Comparison of ENCODE assay signal across 18 cellular contexts in genomic region chr1:111723091-111723806, GRCh38. TPM values are rescaled to one million over a fixed set of nuclear protein-coding genes. Genes with fewer than 3 reads are reported as not detected.
DNase-seq lines count a peak whose midpoint lies in the region; ATAC-seq, FAIRE-seq and TF ChIP-seq lines count a peak whose summit lies in the region.
"Had no signal": no experiment of that assay in that cellular context is flagged by ENCODE, and none has a peak within 500 bp of the region (broad histone marks: within the 10 kb centered on the region; RNA-seq: fewer than 3 reads in every experiment).

No MANE protein-coding gene starts in this region.

- no peak overlapping the region for H3K4me3 ChIP-seq in H1 (ENCODE audit: extremely low read depth in 1 of 4, insufficient read depth in 2 of 4, low read depth in 3 of 4, low read length in 4 of 4)
- H3K4me3 ChIP-seq: HAP-1, tibial artery had no signal

- no peak overlapping the region for H3K4ac ChIP-seq in H1 (replicated peaks; ENCODE audit: insufficient read length, low read depth, low read length)

- no peak for TF ChIP-seq EP300 in H1 (IDR thresholded peaks at IDR 0.05; ENCODE audit: borderline replicate concordance in 1 of 2, low read depth in 2 of 2, low read length in 2 of 2)

- H3K23ac ChIP-seq in H1 (ENCODE audit: insufficient read length): no peak overlapping the region

- H3K14ac ChIP-seq in H1 (ENCODE audit: insufficient read length): no peak overlapping the region

- H3K4me2 ChIP-seq in H1 (ENCODE audit: insufficient read depth in 1 of 2, low read depth in 2 of 2, low read length in 2 of 2): no peak overlapping the region
- H3K4me2 ChIP-seq: SK-N-SH had no signal

- H3K4me1 Mint-ChIP-seq in activated T-cell treated with anti-CD3 and anti-CD28 coated beads, Interleukin-2, amount 50 U/mL, for 24 hours (ENCODE audit: low read depth): peaks cover 16% of the 10 kb centered on the region
- peaks cover 24% of the 10 kb centered on the region for H3K4me1 Mint-ChIP-seq in activated T-cell treated with anti-CD3 and anti-CD28 coated beads, Interleukin-2, amount 50 U/mL, for 4 hours (ENCODE audit: low read depth)
- H3K4me1 Mint-ChIP-seq in progenitor cell of endocrine pancreas (ENCODE audit: low read depth): no peaks in the 10 kb centered on the region

- H2AFZ ChIP-seq in H1 (ENCODE audit: low read length): no peak overlapping the region

- POLR2A ChIA-PET in H1 (lab: Charles Lee; ENCODE audit: partially characterized antibody): interaction anchor here (1.8 to 18.0 kb wide), 3 partner anchors 14 to 45 kb away, joined by 5 to 343 read pairs (median 7); partner anchors contain the start of genes DDX20 and INKA2

- H2BK5ac ChIP-seq in H1 (ENCODE audit: low read depth, low read length): no peak overlapping the region

- no peak overlapping the region for H4K5ac ChIP-seq in H1 (ENCODE audit: insufficient read length, low read depth, low read length)

- H3K36me3 Mint-ChIP-seq in activated T-cell treated with anti-CD3 and anti-CD28 coated beads, Interleukin-2, amount 50 U/mL, for 24 hours (ENCODE audit: low read depth): no peaks in the 10 kb centered on the region
- no peaks in the 10 kb centered on the region for H3K36me3 Mint-ChIP-seq in activated T-cell treated with anti-CD3 and anti-CD28 coated beads, Interleukin-2, amount 50 U/mL, for 4 hours (ENCODE audit: insufficient read depth)
- H3K36me3 Mint-ChIP-seq in progenitor cell of endocrine pancreas (ENCODE audit: insufficient read depth): no peaks in the 10 kb centered on the region

- 87% methylated on average over 7 of the region's 7 CpGs; no CpG with 5 or more reads in 1 of the 2 experiments for WGBS in H1 (ENCODE audit: extremely low coverage in 1 of 2, insufficient coverage in 1 of 2, insufficient read length in 1 of 2, insufficient replicate concordance in 2 of 2, low coverage in 1 of 2, low lambda C conversion rate in 2 of 2, missing lambda C conversion rate in 1 of 2), 2 experiments

- H3K23me2 ChIP-seq in H1 (ENCODE audit: low read depth, low read length): no peaks in the 10 kb centered on the region; the same call in none of the 2 replicates

- no peak for DNase-seq in activated T-cell treated with anti-CD3 and anti-CD28 coated beads, Interleukin-2, amount 50 U/mL, for 24 hours
- DNase-seq in activated T-cell treated with anti-CD3 and anti-CD28 coated beads, Interleukin-2, amount 50 U/mL, for 4 hours: no peak
- DNase-seq in T follicular helper cell (ENCODE audit: low read depth) (peak; percentile 57), H1 (ENCODE audit: low read depth in 1 of 2, low spot score in 2 of 2) (no peak), progenitor cell of endocrine pancreas (ENCODE audit: low spot score, unreplicated experiment) (no peak), DMS153 treated with DMSO at 0.1 percent for 48 hours (lab: John Stamatoyannopoulos, UW; ENCODE audit: unreplicated experiment) (no peak)
- DNase-seq: Caco-2; GF-D8; left cardiac atrium; NCI-H1417 treated with DMSO at 0.1 percent for 48 hours; NCI-H446; OCI-M1; SK-N-SH; stimulated activated CD4-positive, alpha-beta T cell treated with anti-CD3 and anti-CD28 coated beads, Interleukin-1b, Interleukin-23, amount 100 ng/mL, for 48 hours; tibial artery had no signal

- no peaks in the 10 kb centered on the region for H3K9me3 ChIP-seq in H1 (ENCODE audit: insufficient read depth in 2 of 2, low read depth in 1 of 2, low read length in 1 of 2)
- H3K9me3 ChIP-seq: Caco-2, HAP-1, SK-N-SH, tibial artery had no signal

- CTCF ChIA-PET in H1 (lab: Charles Lee; ENCODE audit: partially characterized antibody): interaction anchor here (1.4 to 42.0 kb wide), 2 partner anchors 8 to 21 kb away, joined by 7 to 1070 read pairs; partner anchors contain the start of genes DDX20 and INKA2

- no peak overlapping the region for H3K18ac ChIP-seq in H1 (ENCODE audit: extremely low read depth, low read length)

- 0 out of 2 replicates have a peak overlapping the region, but pooled peaks have one; percentile 11 for H2BK12ac ChIP-seq in H1 (ENCODE audit: low read depth, low read length)

- H2AK5ac ChIP-seq in H1 (ENCODE audit: low read depth, low read length): 0 out of 2 replicates have a peak overlapping the region, but pooled peaks have one; percentile 16

- H3K56ac ChIP-seq in H1 (replicated peaks; ENCODE audit: insufficient read length, low read depth, low read length): no peak overlapping the region

- H2BK15ac ChIP-seq in H1 (ENCODE audit: low read length): no peak overlapping the region

- H3K4me3 Mint-ChIP-seq in activated T-cell treated with anti-CD3 and anti-CD28 coated beads, Interleukin-2, amount 50 U/mL, for 24 hours: no peak overlapping the region
- no peak overlapping the region for H3K4me3 Mint-ChIP-seq in activated T-cell treated with anti-CD3 and anti-CD28 coated beads, Interleukin-2, amount 50 U/mL, for 4 hours
- H3K4me3 Mint-ChIP-seq in progenitor cell of endocrine pancreas (ENCODE audit: low read depth): no peak overlapping the region

- peak overlapping the region; percentile 18 for H3K27ac Mint-ChIP-seq in activated T-cell treated with anti-CD3 and anti-CD28 coated beads, Interleukin-2, amount 50 U/mL, for 24 hours
- peak overlapping the region; percentile 19 for H3K27ac Mint-ChIP-seq in progenitor cell of endocrine pancreas

- no peak overlapping the region for H3K9ac ChIP-seq in H1 (replicated peaks in 1 of 4; ENCODE audit: extremely low read depth in 1 of 4, low read depth in 3 of 4, low read length in 3 of 4)
- H3K9ac ChIP-seq: SK-N-SH had no signal

- no peak overlapping the region for H2BK20ac ChIP-seq in H1 (ENCODE audit: low read length)

- no peaks in the 10 kb centered on the region; a peak in 1 of 7 replicates for H3K27me3 ChIP-seq in H1 (replicated peaks in 1 of 4; ENCODE audit: control insufficient read depth in 3 of 4, extremely low read depth in 1 of 4, insufficient read depth in 3 of 4, low read length in 3 of 4)
- H3K27me3 ChIP-seq: tibial artery had no signal

- no peak for TF ChIP-seq POLR2A in H1 (IDR thresholded peaks at IDR 0.05; ENCODE audit: control extremely low read depth in 1 of 2, low read depth in 2 of 2, low read length in 2 of 2)

- ATAC-seq in activated T-cell treated with anti-CD3 and anti-CD28 coated beads, Interleukin-2, amount 50 U/mL, for 4 hours: no peak
- no peak for ATAC-seq in HG02870 (IDR thresholded peaks at IDR 0.05; ENCODE audit: unreplicated experiment)
- no peak for ATAC-seq in HG03280 (IDR thresholded peaks at IDR 0.05; ENCODE audit: unreplicated experiment)
- ATAC-seq: left cardiac atrium had no signal

- H2BK120ac ChIP-seq in H1 (replicated peaks; ENCODE audit: low read depth, low read length): no peak overlapping the region

- no peak overlapping the region; the same call in 1 of the 2 replicates for H3K27ac ChIP-seq in H1 (ENCODE audit: low read depth, low read length)

- no peaks in the 10 kb centered on the region for H3K79me1 ChIP-seq in H1 (ENCODE audit: low read depth, low read length)

- TF ChIP-seq CTCF in H1 (IDR thresholded peaks at IDR 0.05; ENCODE audit: control extremely low read depth in 1 of 3, insufficient read depth in 1 of 3, low read depth in 1 of 3, low read length in 3 of 3) (no peak), progenitor cell of endocrine pancreas (IDR thresholded peaks at IDR 0.05; ENCODE audit: unreplicated experiment) (no peak)

- peaks cover 0 to 3% (median 0%) of the 10 kb centered on the region in 4 experiments; a peak in 3 of 8 replicates for H3K36me3 ChIP-seq in H1 (ENCODE audit: control insufficient read depth in 2 of 4, insufficient read depth in 4 of 4, low read length in 3 of 4)
- H3K36me3 ChIP-seq: HAP-1 had no signal

- peaks cover 0 to 5% of the 10 kb centered on the region in 2 experiments for H4K20me1 ChIP-seq in H1 (replicated peaks in 1 of 2; ENCODE audit: control insufficient read depth in 1 of 2, insufficient read depth in 2 of 2, low read length in 2 of 2)

- no peaks in the 10 kb centered on the region for H3K79me2 ChIP-seq in H1 (ENCODE audit: control insufficient read depth in 1 of 2, insufficient read depth in 2 of 2, low read length in 2 of 2)

- no peak for FAIRE-seq in H1 (lab: Jason Lieb, UNC)

- no peak overlapping the region for H4K8ac ChIP-seq in H1 (ENCODE audit: extremely low read depth, insufficient read depth, low read length)

- H4K91ac ChIP-seq in H1 (replicated peaks; ENCODE audit: insufficient read length, low read length): no peak overlapping the region

- no peak for TF ChIP-seq RAD21 in H1 (IDR thresholded peaks at IDR 0.05 in 1 of 2, conservative IDR thresholded peaks at IDR 0.05 in 1 of 2; ENCODE audit: low read depth in 2 of 2, low read length in 2 of 2)

- no peaks in the 10 kb centered on the region for H3K27me3 Mint-ChIP-seq in activated T-cell treated with anti-CD3 and anti-CD28 coated beads, Interleukin-2, amount 50 U/mL, for 24 hours
- no peaks in the 10 kb centered on the region for H3K27me3 Mint-ChIP-seq in activated T-cell treated with anti-CD3 and anti-CD28 coated beads, Interleukin-2, amount 50 U/mL, for 4 hours (ENCODE audit: low read depth)
- H3K27me3 Mint-ChIP-seq in progenitor cell of endocrine pancreas: no peaks in the 10 kb centered on the region

- peaks cover 2 to 21% (median 14%) of the 10 kb centered on the region in 4 experiments for H3K4me1 ChIP-seq in H1 (replicated peaks in 1 of 4; ENCODE audit: control insufficient read depth in 3 of 4, insufficient read depth in 4 of 4, low read length in 3 of 4)
- H3K4me1 ChIP-seq: Caco-2, HAP-1 had no signal

- H3K9me3 Mint-ChIP-seq in activated T-cell treated with anti-CD3 and anti-CD28 coated beads, Interleukin-2, amount 50 U/mL, for 24 hours: no peaks in the 10 kb centered on the region
- no peaks in the 10 kb centered on the region for H3K9me3 Mint-ChIP-seq in activated T-cell treated with anti-CD3 and anti-CD28 coated beads, Interleukin-2, amount 50 U/mL, for 4 hours
- no peaks in the 10 kb centered on the region for H3K9me3 Mint-ChIP-seq in progenitor cell of endocrine pancreas (ENCODE audit: low read depth)

RNA-seq across cellular contexts. Expression of gene INKA2, which starts 15.9 kb away (rescaled TPM):
- under 1 TPM; 0.25 to 0.82 (median 0.76) TPM for total RNA-seq in activated T-cell treated with anti-CD3 and anti-CD28 coated beads, Interleukin-2, amount 50 U/mL, for 4 hours
- total RNA-seq in H1 (2021; fragmentation: NEBNext Ultra II Directional; extraction: Animal tissue kit (Norgen Biotek cat#: 25700)): 10.9 and 11.5 TPM in 2 replicates
- polyA plus RNA-seq in H1 (2011; rRNA removed): 4.2 and 5.7 TPM in 2 replicates
- polyA plus RNA-seq in H1 (2011; cell fraction: cytosol; rRNA removed): 5.8 TPM
- polyA plus RNA-seq in H1 (2011; cell fraction: nucleus; rRNA removed): 7.1 TPM
- 9.7 to 13.7 TPM (median 10.9 TPM) in 4 replicates for polyA plus RNA-seq in H1 (2012, experiment 1 of 2)
- 6.0 TPM for polyA plus RNA-seq in H1 (2012, experiment 2 of 2)
- 2.7 TPM for polyA plus RNA-seq in H1 (2013, experiment 1 of 2)
- polyA plus RNA-seq in H1 (2013, experiment 2 of 2): 2.4 TPM
- polyA minus RNA-seq in H1 (2011; rRNA and poly(A)+ RNA removed): 9.7 and 10.6 TPM in 2 replicates
- polyA minus RNA-seq in H1 (2011; cell fraction: cytosol; rRNA and poly(A)+ RNA removed): 3.5 TPM
- polyA minus RNA-seq in H1 (2011; cell fraction: nucleus; rRNA and poly(A)+ RNA removed): 15.2 TPM
- 4.4 and 5.8 TPM in 2 replicates for total RNA-seq in progenitor cell of endocrine pancreas

RNA-seq across cellular contexts. Expression of gene DDX20, which starts 32.5 kb away (rescaled TPM):
- 10 to 100 TPM; 22.0 to 26.0 (median 24.1) TPM for total RNA-seq in activated T-cell treated with anti-CD3 and anti-CD28 coated beads, Interleukin-2, amount 50 U/mL, for 4 hours
- total RNA-seq in H1 (2021; fragmentation: NEBNext Ultra II Directional; extraction: Animal tissue kit (Norgen Biotek cat#: 25700)): 24.7 and 25.4 TPM in 2 replicates
- polyA plus RNA-seq in H1 (2011; rRNA removed): 5.4 and 7.5 TPM in 2 replicates
- 9.9 TPM for polyA plus RNA-seq in H1 (2011; cell fraction: cytosol; rRNA removed)
- polyA plus RNA-seq in H1 (2011; cell fraction: nucleus; rRNA removed): 5.2 TPM
- 11.0 to 15.2 TPM (median 12.3 TPM) in 4 replicates for polyA plus RNA-seq in H1 (2012, experiment 1 of 2)
- polyA plus RNA-seq in H1 (2012, experiment 2 of 2): 2.0 TPM
- 14.9 TPM for polyA plus RNA-seq in H1 (2013, experiment 1 of 2)
- polyA plus RNA-seq in H1 (2013, experiment 2 of 2): 14.6 TPM
- polyA minus RNA-seq in H1 (2011; rRNA and poly(A)+ RNA removed): 12.3 and 17.1 TPM in 2 replicates
- polyA minus RNA-seq in H1 (2011; cell fraction: cytosol; rRNA and poly(A)+ RNA removed): 13.5 TPM
- polyA minus RNA-seq in H1 (2011; cell fraction: nucleus; rRNA and poly(A)+ RNA removed): 16.8 TPM
- 18.4 and 18.6 TPM in 2 replicates for total RNA-seq in progenitor cell of endocrine pancreas
